Comparison of ENCODE assay signal across 28 cellular contexts in the genomic region with DNA sequence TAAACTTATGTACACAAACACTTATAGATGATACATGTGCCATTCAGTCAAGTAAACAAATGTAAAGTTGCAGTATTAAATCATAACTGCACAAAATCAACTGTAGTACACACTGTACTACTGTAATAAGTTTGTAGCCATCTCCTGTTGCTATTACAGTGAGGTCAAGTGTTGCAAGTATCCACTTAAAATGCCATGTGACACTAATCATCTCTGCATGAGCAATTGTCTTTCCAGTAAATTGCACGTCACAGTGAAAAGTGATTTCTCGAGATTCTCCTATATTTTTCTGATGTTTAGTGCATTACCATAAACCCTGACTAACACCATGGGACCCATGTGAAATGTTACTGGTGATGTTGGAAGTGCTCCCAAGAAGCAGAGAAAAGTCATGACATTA.
"Had no signal": no experiment of that assay in that cellular context is flagged by ENCODE, and none has a peak within 500 bp of the region (broad histone marks: within the 10 kb centered on the region; RNA-seq: fewer than 3 reads in every experiment).

No MANE protein-coding gene starts in this region.

- H3K4me3 Mint-ChIP-seq: activated B cell treated with CpG ODN at 0.5 μM for 24 hours; activated CD8-positive, alpha-beta memory T cell treated with anti-CD3 and anti-CD28 coated beads, Interleukin-2, amount 10 ng/mL, durations not matched to agents 7 days and 5 days; activated CD8-positive, alpha-beta T cell treated with anti-CD3 and anti-CD28 coated beads, Interleukin-2, amount 10 ng/mL, durations not matched to agents 7 days and 5 days; activated naive CD4-positive, alpha-beta T cell treated with anti-CD3 and anti-CD28 coated beads, Interleukin-2, amount 10 ng/mL, durations not matched to agents 7 days and 5 days; activated naive CD8-positive, alpha-beta T cell treated with anti-CD3 and anti-CD28 coated beads, Interleukin-2, amount 10 ng/mL, durations not matched to agents 7 days and 5 days; activated T-cell treated with anti-CD3 and anti-CD28 coated beads, Interleukin-2, amount 50 U/mL, for 72 hours; brain; endodermal cell; T-helper 2 cell treated with Interferon-gamma antibody and Interleukin-4, amounts not matched to agents 5 μg/mL and 100 μg/mL, for 36 hours had no signal

- ATAC-seq: activated CD4-positive, CD25-positive, alpha-beta regulatory T cell treated with anti-CD3 and anti-CD28 coated beads, Interleukin-2, amount 50 U/mL, for 24 hours; activated CD8-positive, alpha-beta memory T cell treated with anti-CD3 and anti-CD28 coated beads, Interleukin-2, amount 10 ng/mL, durations not matched to agents 7 days and 5 days; activated CD8-positive, alpha-beta T cell treated with anti-CD3 and anti-CD28 coated beads, Interleukin-2, amount 10 ng/mL, durations not matched to agents 7 days and 5 days; activated naive CD4-positive, alpha-beta T cell treated with anti-CD3 and anti-CD28 coated beads, Interleukin-2, amount 50 U/mL, for 72 hours; activated T-cell treated with anti-CD3 and anti-CD28 coated beads, Interleukin-2, amount 50 U/mL, for 72 hours had no signal

- H3K4me1 Mint-ChIP-seq: activated B cell treated with CpG ODN at 0.5 μM for 24 hours; activated CD8-positive, alpha-beta memory T cell treated with anti-CD3 and anti-CD28 coated beads, Interleukin-2, amount 10 ng/mL, durations not matched to agents 7 days and 5 days; activated naive CD4-positive, alpha-beta T cell treated with anti-CD3 and anti-CD28 coated beads, Interleukin-2, amount 10 ng/mL, durations not matched to agents 7 days and 5 days; activated naive CD8-positive, alpha-beta T cell treated with anti-CD3 and anti-CD28 coated beads, Interleukin-2, amount 10 ng/mL, durations not matched to agents 7 days and 5 days had no signal

- H3K27ac Mint-ChIP-seq: activated B cell treated with CpG ODN at 0.5 μM for 24 hours; activated CD8-positive, alpha-beta memory T cell treated with anti-CD3 and anti-CD28 coated beads, Interleukin-2, amount 10 ng/mL, durations not matched to agents 7 days and 5 days; activated CD8-positive, alpha-beta T cell treated with anti-CD3 and anti-CD28 coated beads, Interleukin-2, amount 10 ng/mL, durations not matched to agents 7 days and 5 days; activated naive CD4-positive, alpha-beta T cell treated with anti-CD3 and anti-CD28 coated beads, Interleukin-2, amount 10 ng/mL, durations not matched to agents 7 days and 5 days; activated naive CD4-positive, alpha-beta T cell treated with anti-CD3 and anti-CD28 coated beads, Interleukin-2, amount 50 U/mL, for 72 hours; activated naive CD8-positive, alpha-beta T cell treated with anti-CD3 and anti-CD28 coated beads, Interleukin-2, amount 10 ng/mL, durations not matched to agents 7 days and 5 days; activated T-cell treated with anti-CD3 and anti-CD28 coated beads, Interleukin-2, amount 50 U/mL, for 72 hours; brain; endodermal cell; T-helper 2 cell treated with Interferon-gamma antibody and Interleukin-4, amounts not matched to agents 5 μg/mL and 100 μg/mL, for 36 hours had no signal

- DNase-seq: activated B cell treated with CpG ODN at 0.5 μM for 24 hours; activated CD4-positive, alpha-beta T cell treated with anti-CD3 and anti-CD28 coated beads for 48 hours; activated CD4-positive, alpha-beta T cell treated with anti-CD3 and anti-CD28 coated beads, Interleukin-2, amount 50 U/mL, for 1 hour; activated CD4-positive, alpha-beta T cell treated with anti-CD3 and anti-CD28 coated beads, Interleukin-2, amount 50 U/mL, for 48 hours; activated CD8-positive, alpha-beta memory T cell treated with anti-CD3 and anti-CD28 coated beads, Interleukin-2, amount 10 ng/mL, durations not matched to agents 7 days and 5 days; activated CD8-positive, alpha-beta memory T cell treated with anti-CD3 and anti-CD28 coated beads, Interleukin-2, amount 50 U/mL, for 4 hours; activated CD8-positive, alpha-beta T cell treated with anti-CD3 and anti-CD28 coated beads, Interleukin-2, amount 10 ng/mL, durations not matched to agents 7 days and 5 days; activated gamma-delta T cell; activated naive CD4-positive, alpha-beta T cell; activated naive CD4-positive, alpha-beta T cell treated with anti-CD3 and anti-CD28 coated beads, Interleukin-2, amount 10 ng/mL, durations not matched to agents 7 days and 5 days; activated naive CD8-positive, alpha-beta T cell treated with anti-CD3 and anti-CD28 coated beads, Interleukin-2, amount 10 ng/mL, durations not matched to agents 7 days and 5 days; activated T-cell treated with anti-CD3 and anti-CD28 coated beads, Interleukin-2, amount 50 U/mL, for 1 hour; activated T-cell treated with anti-CD3 and anti-CD28 coated beads, Interleukin-2, amount 50 U/mL, for 72 hours; central memory CD4-positive, alpha-beta T cell; cerebellar nuclear complex; colonic mucosa; effector CD8-positive, alpha-beta T cell; endodermal cell; foreskin fibroblast; head of caudate nucleus; hippocampal formation; T1000; WERI-Rb-1 had no signal

- H3K36me3 Mint-ChIP-seq: activated CD8-positive, alpha-beta memory T cell treated with anti-CD3 and anti-CD28 coated beads, Interleukin-2, amount 10 ng/mL, durations not matched to agents 7 days and 5 days; activated naive CD4-positive, alpha-beta T cell treated with anti-CD3 and anti-CD28 coated beads, Interleukin-2, amount 10 ng/mL, durations not matched to agents 7 days and 5 days; activated naive CD8-positive, alpha-beta T cell treated with anti-CD3 and anti-CD28 coated beads, Interleukin-2, amount 10 ng/mL, durations not matched to agents 7 days and 5 days; brain had no signal

- H3K27me3 Mint-ChIP-seq: activated naive CD8-positive, alpha-beta T cell treated with anti-CD3 and anti-CD28 coated beads, Interleukin-2, amount 10 ng/mL, durations not matched to agents 7 days and 5 days had no signal

- H3K9me3 Mint-ChIP-seq: activated naive CD4-positive, alpha-beta T cell treated with anti-CD3 and anti-CD28 coated beads, Interleukin-2, amount 10 ng/mL, durations not matched to agents 7 days and 5 days; T-helper 2 cell treated with Interferon-gamma antibody and Interleukin-4, amounts not matched to agents 5 μg/mL and 100 μg/mL, for 36 hours had no signal

- H3K9me3 ChIP-seq: ascending aorta, colonic mucosa had no signal
